In the genomic region with DNA sequence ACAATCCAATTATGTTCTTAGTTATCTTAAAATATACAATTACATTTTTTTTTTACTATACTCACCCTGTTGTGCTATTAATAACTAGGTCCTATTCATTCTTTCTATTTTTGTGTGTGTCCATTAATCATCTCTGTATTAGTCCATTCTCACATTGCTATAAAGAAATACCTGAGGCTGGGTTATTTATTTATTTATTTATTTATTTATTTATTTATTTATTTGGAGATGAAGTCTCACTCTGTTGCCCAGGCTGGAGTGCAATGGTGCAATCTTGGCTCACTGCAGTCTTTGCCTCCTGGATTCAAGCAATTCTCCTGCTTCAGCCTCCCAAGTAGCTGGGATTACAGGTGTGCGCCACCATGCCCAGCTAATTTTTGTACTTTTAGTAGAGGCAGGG, we compare ENCODE assay signal across 12 cellular contexts. TPM values are rescaled to one million over a fixed set of nuclear protein-coding genes. Genes with fewer than 3 reads are reported as not detected.
"Had no signal": no experiment of that assay in that cellular context is flagged by ENCODE, and none has a peak within 500 bp of the region (broad histone marks: within the 10 kb centered on the region; RNA-seq: fewer than 3 reads in every experiment).

No MANE protein-coding gene starts in this region.

RNA-seq across cellular contexts. Expression of a gene that starts 25.6 kb away (rescaled TPM):
- total RNA-seq: OCI-LY7, PC-3, PC-9, Peyer's patch, Right ventricle myocardium inferior, Right ventricle myocardium superior, RPMI7951, SJCRH30, SJSA1, SK-MEL-5, T-cell had no signal
- polyA plus RNA-seq: SK-N-SH had no signal

RNA-seq across cellular contexts. Expression of a gene that starts 30.9 kb away (rescaled TPM):
- total RNA-seq: OCI-LY7, PC-3, PC-9, Peyer's patch, Right ventricle myocardium inferior, Right ventricle myocardium superior, RPMI7951, SJCRH30, SJSA1, SK-MEL-5, T-cell had no signal

RNA-seq across cellular contexts. Expression of a gene that starts 47.3 kb away (rescaled TPM):
- total RNA-seq: OCI-LY7, PC-3, PC-9, Peyer's patch, Right ventricle myocardium inferior, Right ventricle myocardium superior, RPMI7951, SJCRH30, SJSA1, SK-MEL-5, T-cell had no signal
- polyA plus RNA-seq: SK-N-SH had no signal
